Comparison of ENCODE assay signal across 34 cellular contexts in genomic region chr4:14770025-14770424, GRCh38.
"Had no signal": no experiment of that assay in that cellular context is flagged by ENCODE, and none has a peak within 500 bp of the region (broad histone marks: within the 10 kb centered on the region; RNA-seq: fewer than 3 reads in every experiment).

No MANE protein-coding gene starts in this region.

- H3K4me3 ChIP-seq: Peyer's patch had no signal

- H3K9ac ChIP-seq: KMS-11 had no signal

- H3K4me1 ChIP-seq: Peyer's patch had no signal

- H3K27ac ChIP-seq: brain microvascular endothelial cell, KMS-11, Peyer's patch, RWPE1, WERI-Rb-1 had no signal

- H3K27me3 ChIP-seq: brain microvascular endothelial cell, Peyer's patch had no signal

- H3K36me3 ChIP-seq: brain microvascular endothelial cell, Peyer's patch, WERI-Rb-1 had no signal

- H3K4me2 ChIP-seq: KMS-11 had no signal

- DNase-seq: activated CD4-positive, alpha-beta memory T cell treated with anti-CD3 and anti-CD28 coated beads, Interleukin-2, amount 10 ng/mL, durations not matched to agents 7 days and 5 days; activated CD4-positive, alpha-beta T cell treated with anti-CD3 and anti-CD28 coated beads for 1 hour; activated CD4-positive, alpha-beta T cell treated with anti-CD3 and anti-CD28 coated beads for 48 hours; activated CD4-positive, CD25-positive, alpha-beta regulatory T cell; activated CD8-positive, alpha-beta memory T cell treated with anti-CD3 and anti-CD28 coated beads for 24 hours; activated CD8-positive, alpha-beta memory T cell treated with anti-CD3 and anti-CD28 coated beads, Interleukin-2, amount 10 ng/mL, durations not matched to agents 7 days and 5 days; activated CD8-positive, alpha-beta memory T cell treated with anti-CD3 and anti-CD28 coated beads, Interleukin-2, amount 50 U/mL, for 48 hours; activated effector memory CD4-positive, alpha-beta T cell treated with Interleukin-2 at 50 U/mL for 16 hours; activated naive CD4-positive, alpha-beta T cell treated with anti-CD3 and anti-CD28 coated beads, Interleukin-2, amount 10 ng/mL, durations not matched to agents 7 days and 5 days; activated naive CD8-positive, alpha-beta T cell treated with anti-CD3 and anti-CD28 coated beads, Interleukin-2, amount 50 U/mL, for 24 hours; activated T-cell treated with anti-CD3 and anti-CD28 coated beads, Interleukin-2, amount 50 U/mL, for 48 hours; amniotic stem cell; aorta; brain microvascular endothelial cell; MM.1S; MV-4-11; NCI-H1092; NCI-H1436 treated with DMSO at 0.1 percent for 48 hours; NCI-H1694 treated with DMSO at 0.1 percent for 48 hours; NCI-H2029; NCI-H2107; NCI-H2171; NCI-H510A; NCI-H526; NCI-H748 treated with DMSO at 0.1 percent for 48 hours; NK-92 treated with Interleukin-12 subunit alpha and Interleukin-12 subunit beta, amount 100 ng/mL, for 24 hours; PC-3; Peyer's patch; SIG-M5; T-cell; T-helper 17 cell; WERI-Rb-1 had no signal

- H3K9me3 ChIP-seq: Peyer's patch had no signal
